In genomic region chr5:43627028-43627427, GRCh38 we compare ENCODE assay signal across 8 cellular contexts. TPM values are rescaled to one million over a fixed set of nuclear protein-coding genes. Genes with fewer than 3 reads are reported as not detected.
DNase-seq lines count a peak whose midpoint lies in the region; ATAC-seq, FAIRE-seq and TF ChIP-seq lines count a peak whose summit lies in the region.

No MANE protein-coding gene starts in this region.

- no peaks in the 10 kb centered on the region for H3K27me3 ChIP-seq in Peyer's patch

- H3K36me3 Mint-ChIP-seq in endothelial cell (ENCODE audit: low read depth, unreplicated experiment) (no peaks in the 10 kb centered on the region), neural crest cell (ENCODE audit: low read depth) (peaks cover 11% of the 10 kb centered on the region)

- TF ChIP-seq CTCF in endothelial cell (IDR thresholded peaks at IDR 0.05; ENCODE audit: unreplicated experiment): peak; percentile 46
- TF ChIP-seq CTCF in neural crest cell (conservative IDR thresholded peaks at IDR 0.05): peak; percentile 52
- peak in 3 of 6 experiments; percentile 14 to 57 (median 39) for TF ChIP-seq CTCF in Peyer's patch (IDR thresholded peaks at IDR 0.05)

- no peak overlapping the region for H3K27ac Mint-ChIP-seq in endothelial cell (ENCODE audit: unreplicated experiment)
- H3K27ac Mint-ChIP-seq in neural crest cell (ENCODE audit: unreplicated experiment): no peak overlapping the region

- no peak overlapping the region for H3K4me3 ChIP-seq in Peyer's patch

- H3K27ac ChIP-seq in Peyer's patch: no peak overlapping the region

- H3K9me3 Mint-ChIP-seq in endothelial cell (ENCODE audit: unreplicated experiment) (no peaks in the 10 kb centered on the region), neural crest cell (peaks cover under 1% of the 10 kb centered on the region)

- no peak for ATAC-seq in GM19397 (IDR thresholded peaks at IDR 0.05; ENCODE audit: unreplicated experiment)

- H3K9me3 ChIP-seq in Peyer's patch: no peaks in the 10 kb centered on the region

- H3K4me1 Mint-ChIP-seq in endothelial cell (ENCODE audit: unreplicated experiment) (no peaks in the 10 kb centered on the region), neural crest cell (peaks cover 28% of the 10 kb centered on the region)

- no peaks in the 10 kb centered on the region for H3K4me1 ChIP-seq in Peyer's patch

- H3K4me3 Mint-ChIP-seq in endothelial cell (ENCODE audit: unreplicated experiment): no peak overlapping the region
- H3K4me3 Mint-ChIP-seq in neural crest cell: no peak overlapping the region

- H3K27me3 Mint-ChIP-seq in endothelial cell (ENCODE audit: unreplicated experiment) (no peaks in the 10 kb centered on the region), neural crest cell (ENCODE audit: low read depth) (no peaks in the 10 kb centered on the region)

- peak; percentile 98 for FAIRE-seq in H54 (lab: Jason Lieb, UNC)

- TF ChIP-seq POLR2A in H54 (IDR thresholded peaks at IDR 0.05; ENCODE audit: low read depth, low read length): no peak
- no peak for TF ChIP-seq POLR2A in Peyer's patch (IDR thresholded peaks at IDR 0.05)

- peak; percentile 15 for DNase-seq in Ammon's horn (ENCODE audit: low spot score)
- peak; percentile 30 for DNase-seq in H54 (ENCODE audit: insufficient read length, low spot score)
- peak; percentile 9 for DNase-seq in NOMO-1 treated with dmso at 0.1 percent for 144 hours (lab: John Stamatoyannopoulos, UW; ENCODE audit: unreplicated experiment)
- DNase-seq in endothelial cell (ENCODE audit: low spot score): peak; percentile 59
- peak; percentile 9 for DNase-seq in neural crest cell (ENCODE audit: low read depth, low spot score)
- no peak for DNase-seq in Peyer's patch
- DNase-seq in DMS79 (lab: John Stamatoyannopoulos, UW): no peak

- H3K36me3 ChIP-seq in Peyer's patch: peaks cover 0 to 28% (median 0%) of the 10 kb centered on the region in 3 donors

RNA-seq across cellular contexts. Expression of gene NNT, which starts 24.0 kb away (rescaled TPM):
- total RNA-seq in endothelial cell (ENCODE audit: unreplicated experiment): 21.7 TPM
- 72.7 and 77.3 TPM in 2 replicates for total RNA-seq in neural crest cell
- total RNA-seq in Peyer's patch: 10 to 100 TPM; 30.5 to 59.7 (median 44.5) TPM

Comparison
In these comparisons a context has a peak if more than half of its experiments do, and no peak if none do; other contexts are left out.
1. DNase-seq: peak in Ammon's horn (single experiment), H54 (single experiment), NOMO-1 treated with dmso at 0.1 percent for 144 hours (single experiment), endothelial cell (single experiment) and neural crest cell (single experiment); none in Peyer's patch (0 of 3) and DMS79 (single experiment).